ENCODE assay signal across 9 cellular contexts in genomic region chr3:17841190-17841828, GRCh38.
A peak's percentile ranks its signal among the peaks of the same experiment; 100 is the strongest.
DNase-seq lines count a peak whose midpoint lies in the region; ATAC-seq, FAIRE-seq and TF ChIP-seq lines count a peak whose summit lies in the region.
"Had no signal": no experiment of that assay in that cellular context is flagged by ENCODE, and none has a peak within 500 bp of the region (broad histone marks: within the 10 kb centered on the region; RNA-seq: fewer than 3 reads in every experiment).

No MANE protein-coding gene starts in this region.

- H3K4me1 Mint-ChIP-seq in Calu3 (ENCODE audit: low read depth, unreplicated experiment) (no peaks in the 10 kb centered on the region), osteocyte (ENCODE audit: unreplicated experiment) (peaks cover 2% of the 10 kb centered on the region)

- CTCF ChIA-PET in Calu3 (lab: Charles Lee) = interaction anchor here (0.7 to 3.4 kb wide), 7 partner anchors 62 to 411 kb away, joined by 3 to 27 read pairs (median 6); partner anchors contain the start of gene TBC1D5

- no peaks in the 10 kb centered on the region for H3K27me3 ChIP-seq in tibial nerve

- H3K4me3 Mint-ChIP-seq in Calu3 (ENCODE audit: low read depth, unreplicated experiment) (no peak overlapping the region), osteocyte (ENCODE audit: unreplicated experiment) (no peak overlapping the region)

- H3K27me3 Mint-ChIP-seq in Calu3 (ENCODE audit: unreplicated experiment) (no peaks in the 10 kb centered on the region), osteocyte (ENCODE audit: unreplicated experiment) (peaks cover 11% of the 10 kb centered on the region)

- intact Hi-C loops in Calu3 (cut with micrococcal nuclease; ENCODE audit: unreplicated experiment) = loop anchor here (1.0 to 2.0 kb wide), 3 partner anchors 196 to 583 kb away; no protein-coding TSS in a partner anchor

- H3K4me3 ChIP-seq in foreskin fibroblast (ENCODE audit: low read depth in 1 of 2, low read length in 2 of 2) (no peak overlapping the region), tibial nerve (no peak overlapping the region)

- no peaks in the 10 kb centered on the region for H3K4me1 ChIP-seq in tibial nerve

- TF ChIP-seq CTCF in Calu3 (IDR thresholded peaks at IDR 0.05; ENCODE audit: unreplicated experiment) = peak; percentile 67
- peak; percentile 94 for TF ChIP-seq CTCF in foreskin fibroblast (IDR thresholded peaks at IDR 0.05; ENCODE audit: low read depth, low read length)
- TF ChIP-seq CTCF in osteocyte (IDR thresholded peaks at IDR 0.05) = peak; percentile 99
- TF ChIP-seq CTCF in tibial nerve (IDR thresholded peaks at IDR 0.05) = peak; percentile 84 to 94 (median 90)

- ATAC-seq in GM21360 (IDR thresholded peaks at IDR 0.05; ENCODE audit: unreplicated experiment) = peak; percentile 94

- no peaks in the 10 kb centered on the region for H3K36me3 ChIP-seq in tibial nerve

- H3K36me3 Mint-ChIP-seq in Calu3 (ENCODE audit: insufficient read depth, unreplicated experiment) = no peaks in the 10 kb centered on the region
- H3K36me3 Mint-ChIP-seq in osteocyte (ENCODE audit: unreplicated experiment) = no peaks in the 10 kb centered on the region

- no peak for TF ChIP-seq EP300 in tibial nerve (IDR thresholded peaks at IDR 0.05)

- WGBS in tibial nerve, 2 donors = 12 to 13% methylated on average over 9 of the region's 9 CpGs

- no peak for TF ChIP-seq POLR2A in tibial nerve (IDR thresholded peaks at IDR 0.05)

- no peaks in the 10 kb centered on the region for H3K9me3 ChIP-seq in tibial nerve

- H3K27ac Mint-ChIP-seq in Calu3 (ENCODE audit: unreplicated experiment) (no peak overlapping the region), osteocyte (ENCODE audit: unreplicated experiment) (no peak overlapping the region)

- H3K27ac ChIP-seq in tibial nerve = no peak overlapping the region
- H3K27ac ChIP-seq: epithelial cell of prostate had no signal

- FAIRE-seq in RCC 7860 (lab: Jason Lieb, UNC) = no peak

- no TSS peak for BruUV-seq in Calu3 (replicated peaks; lab: Mats Ljungman, UMichigan)

- DNase-seq in Calu3 = peak; percentile 85
- peak; percentile 15 for DNase-seq in HPDE6-E6E7 (ENCODE audit: extremely low spot score)
- DNase-seq in RCC 7860 (ENCODE audit: low spot score) = peak; percentile 17
- DNase-seq in activated T-helper 1 cell treated with anti-CD3 and anti-CD28 coated beads, Interleukin-2, amount 50 U/mL, for 16 hours (ENCODE audit: low read depth in 1 of 2, low spot score in 1 of 2) = peak; percentile 49 to 57
- peak; percentile 32 to 81 for DNase-seq in foreskin fibroblast
- peak; percentile 91 for DNase-seq in osteocyte (ENCODE audit: extremely low spot score, unreplicated experiment)
- DNase-seq in tibial nerve (ENCODE audit: low spot score in 2 of 2) = peak; percentile 42 to 78

- H3K9me3 Mint-ChIP-seq in Calu3 (ENCODE audit: low read depth, unreplicated experiment) (no peaks in the 10 kb centered on the region), osteocyte (ENCODE audit: unreplicated experiment) (no peaks in the 10 kb centered on the region)

Comparison
In these comparisons a context has a peak if more than half of its experiments do, and no peak if none do; other contexts are left out.
1. DNase-seq: peak in every context shown above with its lines; median percentile 91 in osteocyte; 85 in Calu3; 60 in tibial nerve; 56 in foreskin fibroblast; 53 in activated T-helper 1 cell treated with anti-CD3 and anti-CD28 coated beads, Interleukin-2, amount 50 U/mL, for 16 hours; 17 in RCC 7860; 15 in HPDE6-E6E7.